ENCODE assay signal across 8 cellular contexts in the genomic region with DNA sequence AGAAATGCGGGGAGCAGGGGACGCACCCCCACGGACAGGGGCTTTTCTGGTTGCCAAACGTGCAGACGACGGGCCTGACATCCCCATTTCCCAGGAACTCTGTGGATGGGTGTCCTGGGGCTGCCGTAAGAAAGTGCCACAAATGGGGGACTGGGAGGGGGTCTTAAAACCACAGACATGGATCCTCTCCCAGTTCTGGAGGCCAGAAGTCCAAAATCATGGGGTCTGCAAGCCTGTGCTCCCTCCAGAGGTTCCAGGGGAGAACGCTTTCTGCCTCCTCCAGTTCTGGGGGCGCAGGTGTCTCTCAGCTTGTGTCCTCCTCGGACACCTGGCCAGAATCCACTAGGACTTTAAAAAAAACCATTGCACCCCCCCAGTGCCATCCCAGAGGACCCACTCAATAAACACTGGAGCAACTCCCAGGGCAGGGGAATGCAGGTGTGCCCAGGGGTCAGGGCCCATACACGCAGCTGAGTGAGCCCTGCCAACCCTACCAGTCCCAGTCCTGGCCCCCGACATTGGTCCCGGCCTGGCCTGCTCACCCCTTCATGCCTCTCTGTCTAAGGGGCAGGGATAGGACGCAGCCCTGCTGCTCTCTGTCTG.
DNase-seq lines count a peak whose midpoint lies in the region; ATAC-seq and TF ChIP-seq lines count a peak whose summit lies in the region.

No MANE protein-coding gene starts in this region.

- no peak overlapping the region for H2AFZ ChIP-seq in mesenchymal stem cell (ENCODE audit: low read depth, low read length)

- H2BK15ac ChIP-seq in mesenchymal stem cell (ENCODE audit: low read depth, poor library complexity, severe bottlenecking), result peak overlapping the region; percentile 70

- H3K36me3 ChIP-seq in HUES6 (ENCODE audit: control insufficient read depth, insufficient read depth, low read length), result no peaks in the 10 kb centered on the region
- no peaks in the 10 kb centered on the region for H3K36me3 ChIP-seq in mesenchymal stem cell (ENCODE audit: control insufficient read depth in 1 of 2, insufficient read depth in 2 of 2, low read depth in 1 of 2, low read length in 2 of 2)
- H3K36me3 ChIP-seq in stomach, result no peaks in the 10 kb centered on the region

- peaks cover 1% of the 10 kb centered on the region for H3K79me1 ChIP-seq in mesenchymal stem cell (replicated peaks; ENCODE audit: low read length, poor library complexity, severe bottlenecking)

- H3K4ac ChIP-seq in mesenchymal stem cell (ENCODE audit: low read depth in 1 of 2, low read length in 2 of 2), result peak overlapping the region; percentile 13 to 46

- no peak overlapping the region for H3K14ac ChIP-seq in mesenchymal stem cell (ENCODE audit: low read length in 2 of 2)

- H3K23ac ChIP-seq in mesenchymal stem cell (ENCODE audit: low read length in 2 of 2), result no peak overlapping the region

- peak overlapping the region; percentile 81 for H2BK120ac ChIP-seq in mesenchymal stem cell (ENCODE audit: low read depth, low read length)

- no peak for DNase-seq in cardiac fibroblast (ENCODE audit: low read depth in 2 of 2)
- no peak for DNase-seq in mesenchymal stem cell
- no peak for DNase-seq in stomach
- no peak for DNase-seq in GM03348 (ENCODE audit: low spot score)
- DNase-seq in NCI-H2107 treated with DMSO at 0.1 percent for 48 hours (lab: John Stamatoyannopoulos, UW; ENCODE audit: unreplicated experiment), result no peak

- H3K27me3 ChIP-seq in HUES6 (ENCODE audit: control insufficient read depth, insufficient read depth, low read length), result no peaks in the 10 kb centered on the region
- no peaks in the 10 kb centered on the region for H3K27me3 ChIP-seq in mesenchymal stem cell (ENCODE audit: control insufficient read depth in 1 of 2, insufficient read depth in 1 of 2, low read length in 2 of 2)
- H3K27me3 ChIP-seq in stomach, result no peaks in the 10 kb centered on the region

- intact Hi-C loops in stomach (cut with DNase I; ENCODE audit: low total_unique reads), result loop anchor here (10.0 kb wide), 1 partner anchor 105 kb away; a partner anchor contains a TSS

- H3K18ac ChIP-seq in mesenchymal stem cell (ENCODE audit: low read depth in 1 of 2, low read length in 2 of 2), result peak overlapping the region; percentile 48 to 65

- peaks cover 26% of the 10 kb centered on the region for H3K9me3 ChIP-seq in HUES6 (ENCODE audit: control insufficient read depth, insufficient read depth, low read depth, low read length)
- peaks cover 14% of the 10 kb centered on the region for H3K9me3 ChIP-seq in mesenchymal stem cell (ENCODE audit: control insufficient read depth, low read length)
- H3K9me3 ChIP-seq in stomach, result peaks cover 0 to 9% (median 6%) of the 10 kb centered on the region in 4 donors

- H3K4me1 ChIP-seq in HUES6 (ENCODE audit: control insufficient read depth, insufficient read depth, low read length) (peaks cover 20% of the 10 kb centered on the region), mesenchymal stem cell (ENCODE audit: control insufficient read depth, insufficient read depth, low read depth, low read length) (peaks cover 32% of the 10 kb centered on the region), stomach (peaks cover 31 to 46% (median 44%) of the 10 kb centered on the region in 4 donors)

- ATAC-seq in GM18907 (IDR thresholded peaks at IDR 0.05; ENCODE audit: unreplicated experiment), result no peak
- ATAC-seq in activated CD4-positive, CD25-positive, alpha-beta regulatory T cell treated with anti-CD3 and anti-CD28 coated beads, Interleukin-2, amount 50 U/mL, for 24 hours, result no peak

- no peak overlapping the region for H2BK5ac ChIP-seq in mesenchymal stem cell (ENCODE audit: low read depth, low read length, poor library complexity, severe bottlenecking)

- peak overlapping the region; percentile 15 for H4K91ac ChIP-seq in mesenchymal stem cell (ENCODE audit: low read length)

- peak overlapping the region; percentile 50 for H2AK5ac ChIP-seq in mesenchymal stem cell (ENCODE audit: low read length, severe bottlenecking)

- no peak for TF ChIP-seq EP300 in stomach (IDR thresholded peaks at IDR 0.05)

- 44% methylated on average over 14 of the region's 14 CpGs for WGBS in mesenchymal stem cell
- 29 to 56% (median 33%) methylated on average over 7 to 14 of the region's 14 CpGs for WGBS in stomach, 5 donors

- H3K9ac ChIP-seq in HUES6 (ENCODE audit: low read length) (peak overlapping the region; percentile 73), mesenchymal stem cell (ENCODE audit: low read length) (peak overlapping the region; percentile 58)

- no peak overlapping the region for H4K8ac ChIP-seq in mesenchymal stem cell (ENCODE audit: low read length)

- no peak for TF ChIP-seq POLR2A in stomach (IDR thresholded peaks at IDR 0.05)

- no peak overlapping the region for H3K4me2 ChIP-seq in mesenchymal stem cell (ENCODE audit: low read length, poor library complexity, severe bottlenecking)

- peak overlapping the region; percentile 6; the same call in 1 of the 2 replicates for H3K4me3 ChIP-seq in HUES6 (ENCODE audit: low read depth, low read length)
- H3K4me3 ChIP-seq in cardiac fibroblast (replicated peaks in 1 of 2; ENCODE audit: low read depth in 2 of 2, low read length in 2 of 2), result peak overlapping the region; percentile 27 to 43
- H3K4me3 ChIP-seq in mesenchymal stem cell (ENCODE audit: insufficient read depth in 1 of 2, low read depth in 1 of 2, low read length in 2 of 2), result no peak overlapping the region
- H3K4me3 ChIP-seq in stomach, result peak overlapping the region; percentile 33 to 46 (median 43)

- no peak for TF ChIP-seq CTCF in cardiac fibroblast (IDR thresholded peaks at IDR 0.05; ENCODE audit: low read depth, low read length)
- TF ChIP-seq CTCF in stomach (IDR thresholded peaks at IDR 0.05), result peak in 2 of 7 experiments; percentile 5 to 49

- H3K27ac ChIP-seq in HUES6 (ENCODE audit: low read depth, low read length) (peak overlapping the region; percentile 69; the same call in 1 of the 2 replicates), mesenchymal stem cell (ENCODE audit: low read length, poor library complexity, severe bottlenecking) (peak overlapping the region; percentile 4), stomach (peak overlapping the region; percentile 85 to 88 (median 86))

- peak overlapping the region; percentile 2 to 75 for H2BK12ac ChIP-seq in mesenchymal stem cell (ENCODE audit: low read length in 2 of 2)

Comparison
In these comparisons a context has a peak if more than half of its experiments do, and no peak if none do; other contexts are left out.
1. H3K27ac ChIP-seq: peak in every context shown above with its lines; median percentile 86 in stomach; 69 in HUES6; 4 in mesenchymal stem cell.
2. H3K4me3 ChIP-seq: peak in HUES6 (single experiment), cardiac fibroblast (2 of 2) and stomach (4 of 4); none in mesenchymal stem cell (0 of 2).